ENCODE assay signal across 1 cellular context in the genomic region with DNA sequence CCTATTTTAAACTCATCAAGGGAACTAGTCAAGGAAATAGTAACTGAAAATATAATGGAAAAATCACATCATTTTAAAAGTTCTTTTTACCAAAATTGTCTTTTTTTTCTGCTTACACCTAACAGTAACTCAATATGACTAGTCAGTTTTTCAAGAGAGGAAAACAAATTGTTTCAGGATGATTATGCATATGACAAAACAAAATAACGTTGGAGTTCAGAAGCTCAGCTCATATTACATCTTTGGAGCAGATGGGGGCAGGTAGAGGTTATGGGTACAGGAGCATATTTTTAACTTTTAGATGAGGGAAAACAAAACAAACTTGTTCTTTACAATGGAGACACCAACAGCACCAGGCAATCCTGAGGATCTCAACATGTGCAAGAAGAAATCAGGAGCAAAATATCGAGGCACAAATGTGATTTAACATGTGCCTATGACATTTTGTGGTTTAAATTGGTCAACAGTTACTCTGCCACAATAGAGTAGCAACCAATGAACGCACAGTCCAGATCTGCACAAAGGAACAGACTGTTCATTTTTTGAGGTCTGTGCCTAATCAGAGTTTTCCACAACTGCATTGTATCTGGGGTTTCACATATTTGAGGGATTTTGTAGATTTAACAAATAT.
TF ChIP-seq lines count a peak whose summit lies in the region.

No MANE protein-coding gene starts in this region.

TF ChIP-seq in SK-N-SH treated with all-trans-retinoic acid at 6 μM for 48 hours, 23 proteins besides CTCF, POLR2A, EP300 and RAD21 (continued from another document):
- TF ChIP-seq BACH2 (CRISPR knock-in tag; IDR thresholded peaks at IDR 0.05; ENCODE audit: borderline replicate concordance) = no peak
- no peak for TF ChIP-seq TCF4 (CRISPR knock-in tag; IDR thresholded peaks at IDR 0.05; ENCODE audit: borderline replicate concordance)
- TF ChIP-seq, protein P1, sequence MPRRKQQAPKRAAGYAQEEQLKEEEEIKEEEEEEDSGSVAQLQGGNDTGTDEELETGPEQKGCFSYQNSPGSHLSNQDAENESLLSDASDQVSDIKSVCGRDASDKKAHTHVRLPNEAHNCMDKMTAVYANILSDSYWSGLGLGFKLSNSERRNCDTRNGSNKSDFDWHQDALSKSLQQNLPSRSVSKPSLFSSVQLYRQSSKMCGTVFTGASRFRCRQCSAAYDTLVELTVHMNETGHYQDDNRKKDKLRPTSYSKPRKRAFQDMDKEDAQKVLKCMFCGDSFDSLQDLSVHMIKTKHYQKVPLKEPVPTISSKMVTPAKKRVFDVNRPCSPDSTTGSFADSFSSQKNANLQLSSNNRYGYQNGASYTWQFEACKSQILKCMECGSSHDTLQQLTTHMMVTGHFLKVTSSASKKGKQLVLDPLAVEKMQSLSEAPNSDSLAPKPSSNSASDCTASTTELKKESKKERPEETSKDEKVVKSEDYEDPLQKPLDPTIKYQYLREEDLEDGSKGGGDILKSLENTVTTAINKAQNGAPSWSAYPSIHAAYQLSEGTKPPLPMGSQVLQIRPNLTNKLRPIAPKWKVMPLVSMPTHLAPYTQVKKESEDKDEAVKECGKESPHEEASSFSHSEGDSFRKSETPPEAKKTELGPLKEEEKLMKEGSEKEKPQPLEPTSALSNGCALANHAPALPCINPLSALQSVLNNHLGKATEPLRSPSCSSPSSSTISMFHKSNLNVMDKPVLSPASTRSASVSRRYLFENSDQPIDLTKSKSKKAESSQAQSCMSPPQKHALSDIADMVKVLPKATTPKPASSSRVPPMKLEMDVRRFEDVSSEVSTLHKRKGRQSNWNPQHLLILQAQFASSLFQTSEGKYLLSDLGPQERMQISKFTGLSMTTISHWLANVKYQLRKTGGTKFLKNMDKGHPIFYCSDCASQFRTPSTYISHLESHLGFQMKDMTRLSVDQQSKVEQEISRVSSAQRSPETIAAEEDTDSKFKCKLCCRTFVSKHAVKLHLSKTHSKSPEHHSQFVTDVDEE (CRISPR knock-in tag; IDR thresholded peaks at IDR 0.05) = no peak
- no peak for TF ChIP-seq ZFP30 (CRISPR knock-in tag; IDR thresholded peaks at IDR 0.05)
